11 cellular contexts compared by ENCODE assay signal in the genomic region with DNA sequence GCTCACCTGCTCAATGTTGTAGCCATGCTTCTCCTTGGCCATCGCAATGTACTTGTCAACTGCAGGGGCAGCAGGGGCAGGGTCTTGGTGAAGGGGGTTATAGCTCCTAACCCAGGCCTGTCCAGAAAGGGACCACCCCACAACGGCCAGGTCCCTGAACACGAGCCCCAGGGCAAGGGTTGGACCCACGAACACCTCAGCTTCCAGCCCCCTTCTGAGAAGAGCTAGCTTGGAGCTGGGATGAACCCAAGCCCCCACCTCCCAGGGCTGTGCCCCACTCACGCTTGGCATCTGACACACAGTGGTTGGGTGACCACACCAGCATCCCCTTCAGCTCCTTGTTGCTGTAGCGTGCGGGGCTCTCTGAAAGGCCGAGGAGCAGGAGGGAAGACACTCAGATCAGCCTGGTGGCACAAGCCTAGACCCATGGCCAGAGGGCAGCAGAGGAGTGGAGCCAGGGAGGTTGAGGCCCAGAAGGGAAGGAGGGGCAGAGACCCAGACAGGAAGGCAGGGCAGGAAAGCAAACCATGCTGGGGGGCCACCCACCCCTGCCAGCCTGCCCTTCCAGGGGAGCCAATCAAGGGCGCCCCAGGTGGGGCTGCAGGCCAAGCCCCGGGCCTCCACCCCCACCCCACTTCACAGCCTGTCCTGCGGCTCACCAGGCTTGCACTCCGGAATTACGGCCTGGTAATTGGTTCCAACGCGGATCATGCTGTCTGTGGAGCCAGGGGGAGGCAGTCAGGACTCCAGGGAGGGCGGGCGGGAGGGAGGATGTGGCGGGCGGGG. TPM values are rescaled to one million over a fixed set of nuclear protein-coding genes. Genes with fewer than 3 reads are reported as not detected.
DNase-seq lines count a peak whose midpoint lies in the region; ATAC-seq and TF ChIP-seq lines count a peak whose summit lies in the region.
"Had no signal": no experiment of that assay in that cellular context is flagged by ENCODE, and none has a peak within 500 bp of the region (broad histone marks: within the 10 kb centered on the region; RNA-seq: fewer than 3 reads in every experiment).

No MANE protein-coding gene starts in this region.

- CTCF ChIA-PET in activated CD8-positive, alpha-beta T cell treated with anti-CD3 and anti-CD28 coated beads, Interleukin-2, amount 10 ng/mL, durations not matched to agents 7 days and 5 days (lab: Charles Lee) = interaction anchor here (0.9 to 1.7 kb wide), 3 partner anchors 31 to 101 kb away, joined by 3 to 7 read pairs (median 4); a partner anchor contains a TSS
- CTCF ChIA-PET in activated CD8-positive, alpha-beta T cell treated with anti-CD3 and anti-CD28 coated beads for 36 hours (lab: Charles Lee) = interaction anchor here (1.0 to 1.5 kb wide), 4 partner anchors 26 to 78 kb away, joined by 3 to 5 read pairs (median 4); no protein-coding TSS in a partner anchor

- H3K4me3 Mint-ChIP-seq in activated CD8-positive, alpha-beta T cell treated with anti-CD3 and anti-CD28 coated beads, Interleukin-2, amount 10 ng/mL, durations not matched to agents 7 days and 5 days = peak overlapping the region; percentile 25
- H3K4me3 Mint-ChIP-seq in activated CD8-positive, alpha-beta T cell treated with anti-CD3 and anti-CD28 coated beads for 36 hours = no peak overlapping the region
- H3K4me3 Mint-ChIP-seq in glutamatergic neuron (ENCODE audit: unreplicated experiment) (peak overlapping the region; percentile 93), progenitor cell of endocrine pancreas (ENCODE audit: low read depth) (peak overlapping the region; percentile 55)

- POLR2A ChIA-PET in activated CD8-positive, alpha-beta T cell treated with anti-CD3 and anti-CD28 coated beads, Interleukin-2, amount 10 ng/mL, durations not matched to agents 7 days and 5 days (lab: Charles Lee) = no interaction called here
- POLR2A ChIA-PET in activated CD8-positive, alpha-beta T cell treated with anti-CD3 and anti-CD28 coated beads for 36 hours (lab: Charles Lee) = no interaction called here

- no peaks in the 10 kb centered on the region for H3K9me3 Mint-ChIP-seq in activated CD8-positive, alpha-beta T cell treated with anti-CD3 and anti-CD28 coated beads, Interleukin-2, amount 10 ng/mL, durations not matched to agents 7 days and 5 days (ENCODE audit: insufficient read depth)
- no peaks in the 10 kb centered on the region for H3K9me3 Mint-ChIP-seq in activated CD8-positive, alpha-beta T cell treated with anti-CD3 and anti-CD28 coated beads for 36 hours
- peaks cover 28% of the 10 kb centered on the region for H3K9me3 Mint-ChIP-seq in glutamatergic neuron (ENCODE audit: unreplicated experiment)
- no peaks in the 10 kb centered on the region for H3K9me3 Mint-ChIP-seq in progenitor cell of endocrine pancreas (ENCODE audit: low read depth)

- no peak overlapping the region for H3K27ac Mint-ChIP-seq in activated CD8-positive, alpha-beta T cell treated with anti-CD3 and anti-CD28 coated beads, Interleukin-2, amount 10 ng/mL, durations not matched to agents 7 days and 5 days
- no peak overlapping the region for H3K27ac Mint-ChIP-seq in activated CD8-positive, alpha-beta T cell treated with anti-CD3 and anti-CD28 coated beads for 36 hours
- H3K27ac Mint-ChIP-seq in glutamatergic neuron (ENCODE audit: unreplicated experiment) (peak overlapping the region; percentile 86), progenitor cell of endocrine pancreas (peak overlapping the region; percentile 45)

- intact Hi-C loops in activated CD8-positive, alpha-beta T cell treated with anti-CD3 and anti-CD28 coated beads for 36 hours (cut with micrococcal nuclease) = no loop called here

- peaks cover 1% of the 10 kb centered on the region for H3K36me3 Mint-ChIP-seq in activated CD8-positive, alpha-beta T cell treated with anti-CD3 and anti-CD28 coated beads, Interleukin-2, amount 10 ng/mL, durations not matched to agents 7 days and 5 days (ENCODE audit: low read depth)
- peaks cover 2% of the 10 kb centered on the region for H3K36me3 Mint-ChIP-seq in activated CD8-positive, alpha-beta T cell treated with anti-CD3 and anti-CD28 coated beads for 36 hours (ENCODE audit: low read depth)
- H3K36me3 Mint-ChIP-seq in glutamatergic neuron (ENCODE audit: unreplicated experiment) (no peaks in the 10 kb centered on the region), progenitor cell of endocrine pancreas (ENCODE audit: insufficient read depth) (peaks cover 2% of the 10 kb centered on the region)

- ATAC-seq in activated CD8-positive, alpha-beta T cell treated with anti-CD3 and anti-CD28 coated beads, Interleukin-2, amount 10 ng/mL, durations not matched to agents 7 days and 5 days = no peak
- no peak for ATAC-seq in activated CD8-positive, alpha-beta T cell treated with anti-CD3 and anti-CD28 coated beads for 36 hours
- no peak for ATAC-seq in HG03039 (IDR thresholded peaks at IDR 0.05; ENCODE audit: unreplicated experiment)
- ATAC-seq: HCT116 had no signal

- DNase-seq in activated CD8-positive, alpha-beta T cell treated with anti-CD3 and anti-CD28 coated beads, Interleukin-2, amount 10 ng/mL, durations not matched to agents 7 days and 5 days = no peak
- DNase-seq in activated CD8-positive, alpha-beta T cell treated with anti-CD3 and anti-CD28 coated beads for 36 hours = no peak
- DNase-seq in NCI-H69 (lab: John Stamatoyannopoulos, UW) (peak; percentile 70), glutamatergic neuron (no peak), progenitor cell of endocrine pancreas (ENCODE audit: low spot score, unreplicated experiment) (no peak)
- no peak for DNase-seq in stimulated activated naive CD4-positive, alpha-beta T cell treated with Interleukin-2 at 50 U/mL for 16 hours (lab: John Stamatoyannopoulos, UW)
- DNase-seq in activated CD4-positive, alpha-beta T cell treated with anti-CD3 and anti-CD28 coated beads, Interleukin-2, amount 50 U/mL, for 48 hours = no peak
- DNase-seq: NCI-H446 treated with DMSO at 0.1 percent for 48 hours; stimulated activated CD4-positive, alpha-beta T cell treated with anti-CD3 and anti-CD28 coated beads, Interleukin-1b, Interleukin-23, amount 100 ng/mL, for 48 hours had no signal

- H3K27me3 Mint-ChIP-seq in activated CD8-positive, alpha-beta T cell treated with anti-CD3 and anti-CD28 coated beads, Interleukin-2, amount 10 ng/mL, durations not matched to agents 7 days and 5 days (ENCODE audit: low read depth) = peaks cover 8% of the 10 kb centered on the region
- no peaks in the 10 kb centered on the region for H3K27me3 Mint-ChIP-seq in activated CD8-positive, alpha-beta T cell treated with anti-CD3 and anti-CD28 coated beads for 36 hours
- H3K27me3 Mint-ChIP-seq in glutamatergic neuron (ENCODE audit: unreplicated experiment) (peaks cover 32% of the 10 kb centered on the region), progenitor cell of endocrine pancreas (no peaks in the 10 kb centered on the region)

- peaks cover 14% of the 10 kb centered on the region for H3K4me1 Mint-ChIP-seq in activated CD8-positive, alpha-beta T cell treated with anti-CD3 and anti-CD28 coated beads, Interleukin-2, amount 10 ng/mL, durations not matched to agents 7 days and 5 days (ENCODE audit: low read depth)
- peaks cover 14% of the 10 kb centered on the region for H3K4me1 Mint-ChIP-seq in activated CD8-positive, alpha-beta T cell treated with anti-CD3 and anti-CD28 coated beads for 36 hours (ENCODE audit: low read depth)
- H3K4me1 Mint-ChIP-seq in glutamatergic neuron (ENCODE audit: low read depth, unreplicated experiment) = peaks cover 22% of the 10 kb centered on the region
- peaks cover 13% of the 10 kb centered on the region for H3K4me1 Mint-ChIP-seq in progenitor cell of endocrine pancreas (ENCODE audit: low read depth)

- TF ChIP-seq CTCF in activated CD8-positive, alpha-beta T cell treated with anti-CD3 and anti-CD28 coated beads for 36 hours (IDR thresholded peaks at IDR 0.05) = no peak
- no peak for TF ChIP-seq CTCF in glutamatergic neuron (IDR thresholded peaks at IDR 0.05; ENCODE audit: partially characterized antibody, unreplicated experiment)
- no peak for TF ChIP-seq CTCF in progenitor cell of endocrine pancreas (IDR thresholded peaks at IDR 0.05; ENCODE audit: unreplicated experiment)

RNA-seq across cellular contexts. Expression of a gene that starts 1.9 kb away (rescaled TPM):
- total RNA-seq in activated CD8-positive, alpha-beta T cell treated with anti-CD3 and anti-CD28 coated beads, Interleukin-2, amount 10 ng/mL, durations not matched to agents 7 days and 5 days = under 1 TPM; 0.55 to 0.60 TPM
- total RNA-seq in activated CD8-positive, alpha-beta T cell treated with anti-CD3 and anti-CD28 coated beads for 36 hours = 1 to 10 TPM in 1 of 2 experiments, under 1 TPM in 1; 0.61 to 2.1 TPM
- total RNA-seq in glutamatergic neuron (ENCODE audit: unreplicated experiment) (286 TPM), progenitor cell of endocrine pancreas (39.4 and 39.7 TPM in 2 replicates)

RNA-seq across cellular contexts. Expression of a gene that starts 23.7 kb away (rescaled TPM):
- total RNA-seq in activated CD8-positive, alpha-beta T cell treated with anti-CD3 and anti-CD28 coated beads, Interleukin-2, amount 10 ng/mL, durations not matched to agents 7 days and 5 days = 10 to 100 TPM; 42.6 to 44.9 TPM
- total RNA-seq in activated CD8-positive, alpha-beta T cell treated with anti-CD3 and anti-CD28 coated beads for 36 hours = 10 to 100 TPM; 18.5 to 20.5 TPM
- total RNA-seq in glutamatergic neuron (ENCODE audit: unreplicated experiment) (68.0 TPM), progenitor cell of endocrine pancreas (60.6 and 62.3 TPM in 2 replicates)

RNA-seq across cellular contexts. Expression of a gene that starts 59.3 kb away (rescaled TPM):
- total RNA-seq in activated CD8-positive, alpha-beta T cell treated with anti-CD3 and anti-CD28 coated beads, Interleukin-2, amount 10 ng/mL, durations not matched to agents 7 days and 5 days = 100 to 1,000 TPM; 528 to 569 TPM
- total RNA-seq in activated CD8-positive, alpha-beta T cell treated with anti-CD3 and anti-CD28 coated beads for 36 hours = 100 to 1,000 TPM; 436 to 497 TPM
- total RNA-seq in glutamatergic neuron (ENCODE audit: unreplicated experiment) (289 TPM), progenitor cell of endocrine pancreas (205 and 221 TPM in 2 replicates)

Comparison
In these comparisons a context has a peak if more than half of its experiments do, and no peak if none do; other contexts are left out.
1. H3K27ac Mint-ChIP-seq: peak in glutamatergic neuron (single experiment) and progenitor cell of endocrine pancreas (single experiment); none in activated CD8-positive, alpha-beta T cell treated with anti-CD3 and anti-CD28 coated beads, Interleukin-2, amount 10 ng/mL, durations not matched to agents 7 days and 5 days (single experiment) and activated CD8-positive, alpha-beta T cell treated with anti-CD3 and anti-CD28 coated beads for 36 hours (single experiment).
2. RNA of a gene that starts 1.9 kb away (total RNA-seq): 286 TPM in glutamatergic neuron (single experiment) and 39.4 to 39.7 TPM in progenitor cell of endocrine pancreas; 0.61 to 2.1 TPM in activated CD8-positive, alpha-beta T cell treated with anti-CD3 and anti-CD28 coated beads for 36 hours and 0.55 to 0.60 TPM in activated CD8-positive, alpha-beta T cell treated with anti-CD3 and anti-CD28 coated beads, Interleukin-2, amount 10 ng/mL, durations not matched to agents 7 days and 5 days; every median in the first group is over 10 times any median in the second.